Comparison of ENCODE assay signal across 8 cellular contexts in the genomic region with DNA sequence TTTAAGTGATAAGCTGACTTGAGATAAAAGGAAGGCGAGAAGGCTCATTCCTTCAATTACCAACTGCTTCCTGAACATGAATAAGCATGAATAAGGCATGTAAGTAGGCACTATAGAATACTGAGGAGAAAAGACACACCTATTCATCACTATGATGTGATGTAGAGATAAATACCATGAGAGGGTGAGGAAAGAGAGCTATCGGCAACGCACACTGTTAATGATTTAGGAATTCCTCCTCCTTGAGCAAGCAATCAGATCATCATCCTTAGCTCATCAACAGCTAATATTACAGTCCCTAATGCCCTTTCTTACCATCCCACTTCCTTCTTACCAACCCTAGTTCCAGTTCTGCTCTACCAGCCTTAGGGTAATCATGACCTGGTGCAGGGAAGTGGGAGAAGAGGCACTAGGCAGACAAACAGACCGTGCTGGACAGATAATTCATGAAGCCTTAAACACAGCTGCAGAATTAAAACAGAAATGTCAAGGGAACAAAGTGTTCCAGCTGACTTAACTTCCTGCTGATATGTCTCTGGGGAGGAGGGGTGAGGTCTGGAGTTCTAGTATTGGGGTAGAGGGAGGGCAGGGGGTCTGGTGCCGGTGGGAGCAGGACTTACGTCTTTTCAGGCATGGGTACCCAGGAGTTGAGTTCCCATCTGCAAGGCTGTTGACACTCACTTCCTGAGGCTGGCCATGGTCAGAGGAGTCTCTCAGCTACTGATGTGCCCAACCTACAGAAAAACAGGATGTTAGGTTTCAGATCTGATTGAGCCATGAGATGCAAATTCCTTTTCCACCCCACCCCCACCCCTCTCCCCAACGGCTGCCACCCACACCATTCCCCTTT. TPM values are rescaled to one million over a fixed set of nuclear protein-coding genes. Genes with fewer than 3 reads are reported as not detected.
DNase-seq lines count a peak whose midpoint lies in the region; ATAC-seq, FAIRE-seq and TF ChIP-seq lines count a peak whose summit lies in the region.

No MANE protein-coding gene starts in this region.

- peak; percentile 84 for FAIRE-seq in keratinocyte (lab: Jason Lieb, UNC)

- H3K9ac ChIP-seq in keratinocyte (ENCODE audit: control insufficient read depth, extremely low read depth, insufficient read depth, low read length): peak overlapping the region; percentile 30

- peak overlapping the region; percentile 86 to 96 (median 96) for H3K27ac Mint-ChIP-seq in IgD-negative memory B cell

- H3K27me3 Mint-ChIP-seq in IgD-negative memory B cell: no peaks in the 10 kb centered on the region

- no peaks in the 10 kb centered on the region for H3K27me3 ChIP-seq in keratinocyte (ENCODE audit: control insufficient read depth, extremely low read depth, insufficient read depth, low read length)

- peak; percentile 83 for DNase-seq in CD1c-positive myeloid dendritic cell (ENCODE audit: extremely low spot score)
- peak; percentile 73 for DNase-seq in amniotic epithelial cell (ENCODE audit: low read depth)
- DNase-seq in keratinocyte (ENCODE audit: low read depth, low spot score): peak; percentile 87
- DNase-seq in NCI-H345 (lab: John Stamatoyannopoulos, UW): no peak
- no peak for DNase-seq in NCI-H748 treated with DMSO at 0.1 percent for 48 hours (lab: John Stamatoyannopoulos, UW)

- peak; percentile 50 for ATAC-seq in GM19467 (IDR thresholded peaks at IDR 0.05; ENCODE audit: unreplicated experiment)

- no peaks in the 10 kb centered on the region for H3K36me3 ChIP-seq in keratinocyte (ENCODE audit: control insufficient read depth in 2 of 2, extremely low read depth in 1 of 2, insufficient read depth in 2 of 2, low read length in 2 of 2)

- no peaks in the 10 kb centered on the region for H3K9me1 ChIP-seq in keratinocyte (ENCODE audit: control insufficient read depth, extremely low read depth, insufficient read depth, low read length)

- peaks cover 0 to 3% (median 0%) of the 10 kb centered on the region in 3 donors for H3K9me3 Mint-ChIP-seq in IgD-negative memory B cell

- no peaks in the 10 kb centered on the region for H3K9me3 ChIP-seq in keratinocyte (ENCODE audit: control insufficient read depth, low read depth, low read length)

- peak overlapping the region; percentile 50 for H2AFZ ChIP-seq in keratinocyte (ENCODE audit: control insufficient read depth, low read length)

- peak overlapping the region; percentile 83 to 94 (median 92) for H3K4me3 Mint-ChIP-seq in IgD-negative memory B cell

- H3K4me3 ChIP-seq in keratinocyte (ENCODE audit: control insufficient read depth in 2 of 3, extremely low read depth in 1 of 3, insufficient read depth in 2 of 3, low read depth in 1 of 3, low read length in 3 of 3): no peak overlapping the region

- H3K4me1 ChIP-seq in keratinocyte (ENCODE audit: control insufficient read depth, extremely low read depth, insufficient read depth, low read length): peaks cover 17% of the 10 kb centered on the region

- dilution Hi-C loops in keratinocyte (cut with MboI; ENCODE audit: extremely low pct_ligation_motif_present, low sequenced_read_pairs): no loop called here

- H3K36me3 Mint-ChIP-seq in IgD-negative memory B cell: no peaks in the 10 kb centered on the region

- TF ChIP-seq CTCF in keratinocyte (optimal IDR thresholded peaks at IDR 0.05 in 1 of 3, IDR thresholded peaks at IDR 0.05 in 1 of 3, conservative IDR thresholded peaks at IDR 0.05 in 1 of 3; ENCODE audit: extremely low read depth in 1 of 3, insufficient read depth in 2 of 3, low read length in 3 of 3): no peak

- H4K20me1 ChIP-seq in keratinocyte (ENCODE audit: control insufficient read depth, extremely low read depth, insufficient read depth, low read length): no peaks in the 10 kb centered on the region

- peak overlapping the region; percentile 61 for H3K4me2 ChIP-seq in keratinocyte (ENCODE audit: control insufficient read depth, extremely low read depth, insufficient read depth, low read depth, low read length)

- peaks cover 60 to 67% (median 60%) of the 10 kb centered on the region in 3 donors for H3K4me1 Mint-ChIP-seq in IgD-negative memory B cell

- no peaks in the 10 kb centered on the region for H3K79me2 ChIP-seq in keratinocyte (ENCODE audit: control insufficient read depth, insufficient read depth, low read length)

- H3K27ac ChIP-seq in keratinocyte (ENCODE audit: control insufficient read depth, insufficient read depth, low read length) (peak overlapping the region; percentile 62), temporal lobe (ENCODE audit: low read depth, low read length) (peak overlapping the region; percentile 64)

RNA-seq across cellular contexts. Expression of a gene that starts 12.7 kb away (rescaled TPM):
- polyA plus RNA-seq in IgD-negative memory B cell (249 TPM), keratinocyte (0.03 to 0.04 TPM (median 0.03 TPM) in 3 replicates)
- 0.65 TPM for polyA plus RNA-seq in keratinocyte (2011; ENCODE audit: low read depth)
- polyA plus RNA-seq in keratinocyte (2011; cell fraction: cytosol; rRNA removed): 0.06 and 0.12 TPM in 2 replicates
- polyA plus RNA-seq in keratinocyte (2011; cell fraction: nucleus; rRNA removed): 0.05 and 0.08 TPM in 2 replicates
- polyA plus RNA-seq in keratinocyte (2012; ENCODE audit: low replicate concordance): 0.07 TPM in 1 of 2 replicates, not detected in the other
- polyA minus RNA-seq in keratinocyte: 0.07 TPM in 1 of 3 replicates, not detected in the others
- not detected for polyA minus RNA-seq in keratinocyte (2011; cell fraction: cytosol; rRNA and poly(A)+ RNA removed)
- polyA minus RNA-seq in keratinocyte (2011; cell fraction: nucleus; rRNA and poly(A)+ RNA removed): 0.31 TPM in 1 of 2 replicates, not detected in the other
- total RNA-seq in temporal lobe: 3.9 TPM

Comparison
In these comparisons a context has a peak if more than half of its experiments do, and no peak if none do; other contexts are left out.
1. DNase-seq: peak in CD1c-positive myeloid dendritic cell (single experiment), amniotic epithelial cell (single experiment) and keratinocyte (single experiment); none in NCI-H345 (single experiment) and NCI-H748 treated with DMSO at 0.1 percent for 48 hours (single experiment).
2. RNA of a gene that starts 12.7 kb away (polyA plus RNA-seq): 249 TPM in IgD-negative memory B cell (single experiment); 0.03 to 0.65 TPM in keratinocyte; every median in the first group is over 100 times any median in the second.